ENCODE assay signal across 18 cellular contexts in the genomic region with DNA sequence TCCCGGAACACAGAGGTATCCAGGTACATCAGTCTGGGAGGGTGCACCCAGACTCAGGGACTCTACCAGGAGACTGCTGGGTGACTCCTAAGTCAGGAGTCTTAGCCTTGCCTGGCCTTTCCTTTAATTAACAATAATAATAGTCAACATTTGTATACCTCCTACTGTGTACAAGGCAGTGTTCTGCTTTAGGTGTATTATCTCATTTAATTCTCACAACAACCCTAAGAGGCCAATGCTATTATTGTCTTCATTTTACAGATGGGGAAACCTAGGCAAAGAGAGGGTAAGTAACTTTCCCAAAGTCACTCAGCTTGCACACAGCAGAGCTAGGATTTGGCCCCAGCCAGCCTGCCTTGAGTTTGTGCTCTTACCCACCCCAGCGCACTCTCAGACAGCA.
"Had no signal": no experiment of that assay in that cellular context is flagged by ENCODE, and none has a peak within 500 bp of the region (broad histone marks: within the 10 kb centered on the region; RNA-seq: fewer than 3 reads in every experiment).

No MANE protein-coding gene starts in this region.

- H3K9me3 Mint-ChIP-seq: activated B cell treated with CpG ODN at 0.5 μM for 24 hours; activated CD4-positive, alpha-beta T cell treated with anti-CD3 and anti-CD28 coated beads, Interleukin-2, amount 10 ng/mL, durations not matched to agents 24 days and 14 days; activated naive CD4-positive, alpha-beta T cell treated with anti-CD3 and anti-CD28 coated beads, Interleukin-2, amount 50 U/mL, for 72 hours; activated naive CD8-positive, alpha-beta T cell treated with anti-CD3 and anti-CD28 coated beads, Interleukin-2, amount 50 U/mL, for 24 hours; activated T-cell treated with anti-CD3 and anti-CD28 coated beads, Interleukin-2, amount 50 U/mL, for 24 hours; activated T-helper 1 cell treated with anti-CD3 and anti-CD28 coated beads, Interleukin-12 subunit alpha, Interleukin-12 subunit beta, Interleukin-2, Interleukin-4 antibody, amounts not matched to agents 30 ng/mL and 10 ng/mL and 1 ng/mL, durations not matched to agents 14 hours and 24 hours and 36 hours; T-helper 1 cell treated with Interleukin-12 subunit alpha and Interleukin-12 subunit beta and Interleukin-4 antibody, amounts not matched to agents 30 μg/mL and 1 μg/mL, for 36 hours had no signal

- H3K27me3 Mint-ChIP-seq: activated B cell treated with CpG ODN at 0.5 μM for 24 hours; activated CD4-positive, alpha-beta T cell treated with anti-CD3 and anti-CD28 coated beads, Interleukin-2, amount 10 ng/mL, durations not matched to agents 24 days and 14 days; activated CD8-positive, alpha-beta memory T cell treated with anti-CD3 and anti-CD28 coated beads, Interleukin-2, amount 10 ng/mL, durations not matched to agents 7 days and 5 days; activated naive CD8-positive, alpha-beta T cell treated with anti-CD3 and anti-CD28 coated beads, Interleukin-2, amount 50 U/mL, for 24 hours; activated T-cell treated with anti-CD3 and anti-CD28 coated beads, Interleukin-2, amount 50 U/mL, for 24 hours had no signal

- FAIRE-seq: RCC 7860 had no signal

- H3K4me3 Mint-ChIP-seq: activated B cell treated with CpG ODN at 0.5 μM for 24 hours; activated CD4-positive, alpha-beta T cell treated with anti-CD3 and anti-CD28 coated beads, Interleukin-2, amount 10 ng/mL, durations not matched to agents 24 days and 14 days; activated CD8-positive, alpha-beta memory T cell treated with anti-CD3 and anti-CD28 coated beads, Interleukin-2, amount 10 ng/mL, durations not matched to agents 7 days and 5 days; activated naive CD8-positive, alpha-beta T cell treated with anti-CD3 and anti-CD28 coated beads, Interleukin-2, amount 50 U/mL, for 24 hours; activated T-cell treated with anti-CD3 and anti-CD28 coated beads, Interleukin-2, amount 50 U/mL, for 24 hours; activated T-helper 1 cell treated with anti-CD3 and anti-CD28 coated beads, Interleukin-12 subunit alpha, Interleukin-12 subunit beta, Interleukin-2, Interleukin-4 antibody, amounts not matched to agents 30 ng/mL and 10 ng/mL and 1 ng/mL, durations not matched to agents 14 hours and 24 hours and 36 hours; T-helper 1 cell treated with Interleukin-12 subunit alpha and Interleukin-12 subunit beta and Interleukin-4 antibody, amounts not matched to agents 30 μg/mL and 1 μg/mL, for 36 hours had no signal

- H3K4me1 Mint-ChIP-seq: activated B cell treated with CpG ODN at 0.5 μM for 24 hours; activated CD8-positive, alpha-beta memory T cell treated with anti-CD3 and anti-CD28 coated beads, Interleukin-2, amount 10 ng/mL, durations not matched to agents 7 days and 5 days had no signal

- ATAC-seq: activated CD8-positive, alpha-beta memory T cell treated with anti-CD3 and anti-CD28 coated beads, Interleukin-2, amount 10 ng/mL, durations not matched to agents 7 days and 5 days; activated naive CD8-positive, alpha-beta T cell treated with anti-CD3 and anti-CD28 coated beads, Interleukin-2, amount 50 U/mL, for 24 hours had no signal

- H3K36me3 Mint-ChIP-seq: activated CD8-positive, alpha-beta memory T cell treated with anti-CD3 and anti-CD28 coated beads, Interleukin-2, amount 10 ng/mL, durations not matched to agents 7 days and 5 days; activated naive CD4-positive, alpha-beta T cell treated with anti-CD3 and anti-CD28 coated beads, Interleukin-2, amount 50 U/mL, for 72 hours had no signal

- DNase-seq: activated B cell treated with CpG ODN at 0.5 μM for 24 hours; activated CD4-positive, alpha-beta T cell treated with anti-CD3 and anti-CD28 coated beads for 1 hour; activated CD4-positive, alpha-beta T cell treated with anti-CD3 and anti-CD28 coated beads, Interleukin-2, amount 10 ng/mL, durations not matched to agents 24 days and 14 days; activated CD4-positive, alpha-beta T cell treated with anti-CD3 and anti-CD28 coated beads, Interleukin-2, amount 50 U/mL, for 48 hours; activated CD8-positive, alpha-beta memory T cell treated with anti-CD3 and anti-CD28 coated beads, Interleukin-2, amount 10 ng/mL, durations not matched to agents 7 days and 5 days; activated effector memory CD4-positive, alpha-beta T cell treated with anti-CD3 and anti-CD28 coated beads, Interleukin-2, amount 50 U/mL, for 16 hours; activated naive CD4-positive, alpha-beta T cell treated with Interleukin-2 at 50 U/mL for 16 hours; activated naive CD8-positive, alpha-beta T cell treated with anti-CD3 and anti-CD28 coated beads, Interleukin-2, amount 50 U/mL, for 24 hours; activated T-cell treated with anti-CD3 and anti-CD28 coated beads, Interleukin-2, amount 50 U/mL, for 24 hours; MM.1S; NCI-H1436; NCI-H1694 treated with DMSO at 0.1 percent for 48 hours; NCI-H2029 treated with DMSO at 0.1 percent for 48 hours; SHP77 treated with DMSO at 0.1 percent for 48 hours had no signal

- H3K27ac Mint-ChIP-seq: activated B cell treated with CpG ODN at 0.5 μM for 24 hours; activated CD4-positive, alpha-beta T cell treated with anti-CD3 and anti-CD28 coated beads, Interleukin-2, amount 10 ng/mL, durations not matched to agents 24 days and 14 days; activated CD8-positive, alpha-beta memory T cell treated with anti-CD3 and anti-CD28 coated beads, Interleukin-2, amount 10 ng/mL, durations not matched to agents 7 days and 5 days; activated naive CD4-positive, alpha-beta T cell treated with anti-CD3 and anti-CD28 coated beads, Interleukin-2, amount 50 U/mL, for 72 hours; activated naive CD8-positive, alpha-beta T cell treated with anti-CD3 and anti-CD28 coated beads, Interleukin-2, amount 50 U/mL, for 24 hours; activated T-cell treated with anti-CD3 and anti-CD28 coated beads, Interleukin-2, amount 50 U/mL, for 24 hours; activated T-helper 1 cell treated with anti-CD3 and anti-CD28 coated beads, Interleukin-12 subunit alpha, Interleukin-12 subunit beta, Interleukin-2, Interleukin-4 antibody, amounts not matched to agents 30 ng/mL and 10 ng/mL and 1 ng/mL, durations not matched to agents 14 hours and 24 hours and 36 hours; T-helper 1 cell treated with Interleukin-12 subunit alpha and Interleukin-12 subunit beta and Interleukin-4 antibody, amounts not matched to agents 30 μg/mL and 1 μg/mL, for 36 hours had no signal
